In the genomic region with DNA sequence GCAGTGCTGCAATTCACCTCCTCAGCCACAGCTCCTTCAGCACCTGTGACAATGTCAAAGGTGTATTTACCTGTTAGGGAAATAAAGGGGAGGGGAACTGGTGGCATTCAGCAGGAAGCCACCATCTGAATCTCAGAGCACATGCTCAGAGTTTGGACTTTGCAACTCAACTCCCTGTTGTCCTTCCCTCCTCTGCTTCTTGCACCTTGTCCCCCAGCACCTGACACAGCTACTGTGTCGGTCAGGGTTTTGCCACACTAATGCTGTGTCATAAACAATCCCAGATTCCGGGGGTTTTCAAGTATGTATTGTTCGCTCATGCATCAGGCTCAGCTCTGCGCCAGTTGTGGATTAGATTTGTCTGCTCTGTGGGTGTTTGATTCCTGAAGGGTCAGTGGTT, we compare ENCODE assay signal across 24 cellular contexts.
"Had no signal": no experiment of that assay in that cellular context is flagged by ENCODE, and none has a peak within 500 bp of the region (broad histone marks: within the 10 kb centered on the region; RNA-seq: fewer than 3 reads in every experiment).

No MANE protein-coding gene starts in this region.

- H3K27ac ChIP-seq: dorsolateral prefrontal cortex, epithelial cell of prostate, foreskin keratinocyte, gastroesophageal sphincter, heart left ventricle, left lung, prostate gland, skin epidermis, transverse colon, vagina had no signal

- FAIRE-seq: colon, islet of Langerhans had no signal

- H3K27me3 ChIP-seq: dorsolateral prefrontal cortex, gastroesophageal sphincter, heart left ventricle, left lung, transverse colon, vagina had no signal

- H3K4me1 ChIP-seq: foreskin keratinocyte, gastroesophageal sphincter, prostate gland, transverse colon, vagina had no signal

- H3K9me3 ChIP-seq: gastroesophageal sphincter, heart left ventricle, left lung, mucosa of descending colon, prostate gland, transverse colon, vagina had no signal

- DNase-seq: dorsolateral prefrontal cortex; effector CD4-positive, alpha-beta T cell; foreskin keratinocyte; heart left ventricle; hippocampal formation; left cardiac atrium; left lung; mesenchymal stem cell; naive thymus-derived CD4-positive, alpha-beta T cell; nucleus accumbens; right cardiac atrium; stimulated activated CD4-positive, alpha-beta T cell treated with anti-CD3 and anti-CD28 coated beads, Interleukin-15, amount 100 ng/mL, for 24 hours; stimulated activated CD4-positive, alpha-beta T cell treated with anti-CD3 and anti-CD28 coated beads, Interleukin-2, amount 100 ng/mL, for 48 hours; stimulated activated naive B cell treated with anti-CD40 and anti-IgM and Interleukin-4, amounts not matched to agents 10 μg/mL and 1 μg/mL and 100 μg/mL, for 72 hours; transverse colon had no signal

- H3K4me3 ChIP-seq: dorsolateral prefrontal cortex, gastroesophageal sphincter, heart left ventricle, left lung, mucosa of descending colon, prostate gland, skin epidermis, transverse colon, vagina had no signal

- ATAC-seq: esophagus mucosa; foreskin keratinocyte; gastroesophageal sphincter; heart left ventricle; left cardiac atrium; left lung; mucosa of descending colon; naive thymus-derived CD4-positive, alpha-beta T cell; right cardiac atrium; stimulated activated naive B cell treated with anti-CD40 and anti-IgM and Interleukin-4, amounts not matched to agents 10 μg/mL and 1 μg/mL and 100 μg/mL, for 72 hours had no signal

- H3K36me3 ChIP-seq: gastroesophageal sphincter, heart left ventricle, left lung, prostate gland, transverse colon, vagina had no signal
